In genomic region chr1:227728892-227729143, GRCh38 we compare ENCODE assay signal across 8 cellular contexts. TPM values are rescaled to one million over a fixed set of nuclear protein-coding genes. Genes with fewer than 3 reads are reported as not detected.
DNase-seq lines count a peak whose midpoint lies in the region; ATAC-seq and TF ChIP-seq lines count a peak whose summit lies in the region.

No MANE protein-coding gene starts in this region.

- H3K9me3 ChIP-seq in SJCRH30 (replicated peaks) (peaks cover 3% of the 10 kb centered on the region; the same call in 1 of the 2 replicates), prostate gland (no peaks in the 10 kb centered on the region)

- TF ChIP-seq CTCF in foreskin fibroblast (IDR thresholded peaks at IDR 0.05; ENCODE audit: low read depth, low read length) (no peak), prostate gland (IDR thresholded peaks at IDR 0.05) (no peak)

- intact Hi-C loops in prostate gland (cut with DNase I) = no loop called here

- H3K36me3 ChIP-seq in SJCRH30 (peaks cover 12% of the 10 kb centered on the region; the same call in 1 of the 2 replicates), prostate gland (peaks cover 0 to 3% of the 10 kb centered on the region in 2 donors)

- H3K4me3 ChIP-seq in SJCRH30 = peak overlapping the region; percentile 58
- peak overlapping the region; percentile 54 to 65 for H3K4me3 ChIP-seq in foreskin fibroblast (ENCODE audit: low read depth in 1 of 2, low read length in 2 of 2)
- peak overlapping the region; percentile 42 to 46 for H3K4me3 ChIP-seq in prostate gland

- ATAC-seq in GM19023 (IDR thresholded peaks at IDR 0.05; ENCODE audit: unreplicated experiment) = peak; percentile 10

- TF ChIP-seq POLR2A in prostate gland (IDR thresholded peaks at IDR 0.05) = no peak

- DNase-seq in SJCRH30 (peak in 1 of 2 experiments; percentile 41), foreskin fibroblast (peak in 1 of 2 donors; percentile 23), prostate gland (ENCODE audit: low spot score) (no peak), DMS 273 treated with DMSO at 0.1 percent for 48 hours (lab: John Stamatoyannopoulos, UW) (no peak), hepatic stellate cell (ENCODE audit: low spot score) (no peak), activated gamma-delta T cell treated with Interleukin-2 at 50 U/mL for 16 hours (no peak), NCI-H2081 treated with DMSO at 0.1 percent for 48 hours (lab: John Stamatoyannopoulos, UW) (no peak)

- H3K27ac ChIP-seq in SJCRH30 (no peak overlapping the region), prostate gland (peak overlapping the region; percentile 65)

- 2% methylated on average over 11 of the region's 11 CpGs for WGBS in prostate gland

- H3K4me1 ChIP-seq in SJCRH30 (no peaks in the 10 kb centered on the region), prostate gland (replicated peaks) (peaks cover 5% of the 10 kb centered on the region)

- H3K27me3 ChIP-seq in SJCRH30 (no peaks in the 10 kb centered on the region), prostate gland (replicated peaks; ENCODE audit: insufficient read depth) (no peaks in the 10 kb centered on the region)

RNA-seq across cellular contexts. Expression of gene JMJD4, which starts 6.3 kb away (rescaled TPM):
- total RNA-seq in SJCRH30 (2014; rRNA removed; shearing (Covaris generic)) = 23.4 and 23.8 TPM in 2 replicates
- total RNA-seq in prostate gland = 10 to 100 TPM; 29.8 to 38.3 TPM

RNA-seq across cellular contexts. Expression of gene SNAP47, which starts 6.4 kb away (rescaled TPM):
- total RNA-seq in SJCRH30 (2014; rRNA removed; shearing (Covaris generic)) = 37.8 and 40.0 TPM in 2 replicates
- total RNA-seq in prostate gland = 10 to 100 TPM; 51.6 to 74.7 TPM
